ENCODE assay signal across 8 cellular contexts in the genomic region with DNA sequence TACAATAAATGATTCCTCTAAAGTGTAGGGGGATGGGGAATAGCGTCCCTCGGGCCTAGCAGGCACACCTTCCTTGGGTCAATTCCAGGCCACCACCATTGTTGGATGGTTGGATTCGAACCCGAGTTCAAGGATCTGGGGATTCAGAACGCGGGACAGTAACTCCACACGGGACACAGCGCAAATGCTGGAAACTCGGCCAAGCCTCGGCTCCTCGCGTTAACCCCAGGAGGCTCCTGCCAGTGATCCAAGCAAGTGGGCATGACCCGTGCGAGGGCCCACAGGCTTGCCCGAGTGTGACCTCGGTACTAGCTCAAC. TPM values are rescaled to one million over a fixed set of nuclear protein-coding genes. Genes with fewer than 3 reads are reported as not detected.
DNase-seq lines count a peak whose midpoint lies in the region; ATAC-seq, FAIRE-seq and TF ChIP-seq lines count a peak whose summit lies in the region.

No MANE protein-coding gene starts in this region.

- H3K27ac Mint-ChIP-seq in activated T-helper 2 cell treated with anti-CD3 and anti-CD28 coated beads, Interferon-gamma antibody, Interleukin-2, Interleukin-4, amounts not matched to agents 10 μg/mL and 5 μg/mL and 100 μg/mL, durations not matched to agents 14 hours and 24 hours and 36 hours = no peak overlapping the region
- H3K27ac Mint-ChIP-seq in stimulated activated memory B cell treated with anti-CD40 and anti-IgM and Interleukin-4, amounts not matched to agents 10 μg/mL and 1 μg/mL and 100 μg/mL, for 72 hours = no peak overlapping the region

- no peaks in the 10 kb centered on the region for H3K9me3 Mint-ChIP-seq in activated T-helper 2 cell treated with anti-CD3 and anti-CD28 coated beads, Interferon-gamma antibody, Interleukin-2, Interleukin-4, amounts not matched to agents 10 μg/mL and 5 μg/mL and 100 μg/mL, durations not matched to agents 14 hours and 24 hours and 36 hours
- no peaks in the 10 kb centered on the region for H3K9me3 Mint-ChIP-seq in stimulated activated memory B cell treated with anti-CD40 and anti-IgM and Interleukin-4, amounts not matched to agents 10 μg/mL and 1 μg/mL and 100 μg/mL, for 72 hours

- H3K9me3 ChIP-seq in iPS-20b (ENCODE audit: insufficient read depth, low read depth, low read length) = no peaks in the 10 kb centered on the region

- H3K4me3 ChIP-seq in HFF-Myc (replicated peaks; ENCODE audit: low read depth, low read length) (peak overlapping the region; percentile 74), iPS-20b (ENCODE audit: low read length) (peak overlapping the region; percentile 84)

- no peak overlapping the region for H3K27ac ChIP-seq in iPS-20b (ENCODE audit: low read length)

- H3K4me1 ChIP-seq in iPS-20b (ENCODE audit: insufficient read depth, low read length) = 0 out of 2 replicates have a peak, but pooled peaks cover 2% of the 10 kb centered on the region

- no peak for FAIRE-seq in GM12892 (lab: Jason Lieb, UNC)

- H3K36me3 ChIP-seq in iPS-20b (ENCODE audit: insufficient read depth, low read depth, low read length) = peaks cover 22% of the 10 kb centered on the region

- no peaks in the 10 kb centered on the region for H3K27me3 ChIP-seq in iPS-20b (ENCODE audit: insufficient read depth, low read length)

- H3K9ac ChIP-seq in iPS-20b (ENCODE audit: low read depth, low read length) = peak overlapping the region; percentile 69; the same call in 1 of the 2 replicates

- H3K4me3 Mint-ChIP-seq in activated T-helper 2 cell treated with anti-CD3 and anti-CD28 coated beads, Interferon-gamma antibody, Interleukin-2, Interleukin-4, amounts not matched to agents 10 μg/mL and 5 μg/mL and 100 μg/mL, durations not matched to agents 14 hours and 24 hours and 36 hours (ENCODE audit: low read depth) = peak overlapping the region; percentile 70
- peak overlapping the region; percentile 84 for H3K4me3 Mint-ChIP-seq in stimulated activated memory B cell treated with anti-CD40 and anti-IgM and Interleukin-4, amounts not matched to agents 10 μg/mL and 1 μg/mL and 100 μg/mL, for 72 hours

- ATAC-seq in stimulated activated memory B cell treated with anti-CD40 and anti-IgM and Interleukin-4, amounts not matched to agents 10 μg/mL and 1 μg/mL and 100 μg/mL, for 72 hours = no peak
- ATAC-seq in sciatic nerve = no peak

- peaks cover 3% of the 10 kb centered on the region for H3K4me1 Mint-ChIP-seq in activated T-helper 2 cell treated with anti-CD3 and anti-CD28 coated beads, Interferon-gamma antibody, Interleukin-2, Interleukin-4, amounts not matched to agents 10 μg/mL and 5 μg/mL and 100 μg/mL, durations not matched to agents 14 hours and 24 hours and 36 hours (ENCODE audit: low read depth)
- peaks cover 15% of the 10 kb centered on the region for H3K4me1 Mint-ChIP-seq in stimulated activated memory B cell treated with anti-CD40 and anti-IgM and Interleukin-4, amounts not matched to agents 10 μg/mL and 1 μg/mL and 100 μg/mL, for 72 hours

- intact Hi-C loops in activated T-helper 2 cell treated with anti-CD3 and anti-CD28 coated beads, Interferon-gamma antibody, Interleukin-2, Interleukin-4, amounts not matched to agents 10 μg/mL and 5 μg/mL and 100 μg/mL, durations not matched to agents 14 hours and 24 hours and 36 hours (cut with micrococcal nuclease) = loop anchor here (1.0 kb wide), 2 partner anchors 16 to 85 kb away; partner anchors contain the start of gene MAPK7
- intact Hi-C loops in sciatic nerve (cut with DNase I) = loop anchor here (5.0 kb wide), 1 partner anchor 85 kb away; no protein-coding TSS in a partner anchor

- H3K36me3 Mint-ChIP-seq in activated T-helper 2 cell treated with anti-CD3 and anti-CD28 coated beads, Interferon-gamma antibody, Interleukin-2, Interleukin-4, amounts not matched to agents 10 μg/mL and 5 μg/mL and 100 μg/mL, durations not matched to agents 14 hours and 24 hours and 36 hours (ENCODE audit: low read depth) = no peaks in the 10 kb centered on the region
- H3K36me3 Mint-ChIP-seq in stimulated activated memory B cell treated with anti-CD40 and anti-IgM and Interleukin-4, amounts not matched to agents 10 μg/mL and 1 μg/mL and 100 μg/mL, for 72 hours = no peaks in the 10 kb centered on the region

- no peak for TF ChIP-seq POLR2A in GM12892 (IDR thresholded peaks at IDR 0.05; ENCODE audit: low read depth, low read length)

- no peak for TF ChIP-seq CTCF in HFF-Myc (IDR thresholded peaks at IDR 0.05; ENCODE audit: low read depth, low read length, missing control alignments)

- H3K27me3 Mint-ChIP-seq in activated T-helper 2 cell treated with anti-CD3 and anti-CD28 coated beads, Interferon-gamma antibody, Interleukin-2, Interleukin-4, amounts not matched to agents 10 μg/mL and 5 μg/mL and 100 μg/mL, durations not matched to agents 14 hours and 24 hours and 36 hours (ENCODE audit: low read depth) = peaks cover 16% of the 10 kb centered on the region
- H3K27me3 Mint-ChIP-seq in stimulated activated memory B cell treated with anti-CD40 and anti-IgM and Interleukin-4, amounts not matched to agents 10 μg/mL and 1 μg/mL and 100 μg/mL, for 72 hours = peaks cover 8% of the 10 kb centered on the region

- DNase-seq in HFF-Myc (ENCODE audit: extremely low read depth, low read depth) = no peak
- no peak for DNase-seq in activated T-helper 2 cell treated with anti-CD3 and anti-CD28 coated beads, Interferon-gamma antibody, Interleukin-2, Interleukin-4, amounts not matched to agents 10 μg/mL and 5 μg/mL and 100 μg/mL, durations not matched to agents 14 hours and 24 hours and 36 hours (ENCODE audit: low spot score)
- no peak for DNase-seq in sciatic nerve (ENCODE audit: low spot score)
- DNase-seq in hepatic stellate cell (ENCODE audit: low spot score) = no peak
- no peak for DNase-seq in superior temporal gyrus (ENCODE audit: extremely low spot score)
- DNase-seq in GM12892 (ENCODE audit: insufficient read length) = no peak

RNA-seq across cellular contexts. Expression of gene B9D1, which starts 0.6 kb away (rescaled TPM):
- total RNA-seq in activated T-helper 2 cell treated with anti-CD3 and anti-CD28 coated beads, Interferon-gamma antibody, Interleukin-2, Interleukin-4, amounts not matched to agents 10 μg/mL and 5 μg/mL and 100 μg/mL, durations not matched to agents 14 hours and 24 hours and 36 hours = 6.7 TPM in 2 replicates
- 19.8 TPM for total RNA-seq in sciatic nerve
- 10.8 TPM for polyA plus RNA-seq in GM12892 (2012; ENCODE audit: missing spikeins)

RNA-seq across cellular contexts. Expression of gene MAPK7, which starts 16.4 kb away (rescaled TPM):
- 18.9 and 22.6 TPM in 2 replicates for total RNA-seq in activated T-helper 2 cell treated with anti-CD3 and anti-CD28 coated beads, Interferon-gamma antibody, Interleukin-2, Interleukin-4, amounts not matched to agents 10 μg/mL and 5 μg/mL and 100 μg/mL, durations not matched to agents 14 hours and 24 hours and 36 hours
- 28.2 TPM for total RNA-seq in sciatic nerve
- 4.2 TPM for polyA plus RNA-seq in GM12892 (2012; ENCODE audit: missing spikeins)

RNA-seq across cellular contexts. Expression of gene MFAP4, which starts 25.1 kb away (rescaled TPM):
- total RNA-seq in activated T-helper 2 cell treated with anti-CD3 and anti-CD28 coated beads, Interferon-gamma antibody, Interleukin-2, Interleukin-4, amounts not matched to agents 10 μg/mL and 5 μg/mL and 100 μg/mL, durations not matched to agents 14 hours and 24 hours and 36 hours = not detected in 2 replicates
- 115 TPM for total RNA-seq in sciatic nerve
- not detected for polyA plus RNA-seq in GM12892 (2012; ENCODE audit: missing spikeins)

RNA-seq across cellular contexts. Expression of gene RNF112, which starts 49.1 kb away (rescaled TPM):
- 0.16 and 0.32 TPM in 2 replicates for total RNA-seq in activated T-helper 2 cell treated with anti-CD3 and anti-CD28 coated beads, Interferon-gamma antibody, Interleukin-2, Interleukin-4, amounts not matched to agents 10 μg/mL and 5 μg/mL and 100 μg/mL, durations not matched to agents 14 hours and 24 hours and 36 hours
- 3.9 TPM for total RNA-seq in sciatic nerve
- 0.13 TPM for polyA plus RNA-seq in GM12892 (2012; ENCODE audit: missing spikeins)

Comparison
In these comparisons a context has a peak if more than half of its experiments do, and no peak if none do; other contexts are left out.
1. RNA of gene MFAP4, which starts 25.1 kb away (total RNA-seq): 115 TPM in sciatic nerve (single experiment); not detected in activated T-helper 2 cell treated with anti-CD3 and anti-CD28 coated beads, Interferon-gamma antibody, Interleukin-2, Interleukin-4, amounts not matched to agents 10 μg/mL and 5 μg/mL and 100 μg/mL, durations not matched to agents 14 hours and 24 hours and 36 hours; every median in the first group is over 100 times any median in the second.